In the genomic region with DNA sequence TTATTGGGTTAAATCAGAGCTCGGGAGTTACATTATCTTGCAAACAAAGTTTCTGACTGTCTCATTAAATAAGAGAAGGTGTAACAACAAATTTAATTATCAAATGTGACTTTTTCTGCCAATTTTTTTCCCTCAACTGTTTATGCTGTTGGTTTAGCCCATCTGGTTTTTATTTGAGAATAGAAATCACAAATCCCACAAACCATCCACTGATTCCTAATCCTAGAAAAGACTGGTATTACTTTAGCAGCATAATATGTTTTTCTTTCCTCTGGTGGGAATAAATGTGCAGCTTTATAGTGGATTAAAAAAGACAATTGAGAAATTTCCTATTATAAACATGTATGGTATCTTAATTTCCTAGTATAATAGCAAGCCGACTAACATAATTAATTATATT, we compare ENCODE assay signal across 22 cellular contexts.
"Had no signal": no experiment of that assay in that cellular context is flagged by ENCODE, and none has a peak within 500 bp of the region (broad histone marks: within the 10 kb centered on the region; RNA-seq: fewer than 3 reads in every experiment).

No MANE protein-coding gene starts in this region.

- H3K36me3 ChIP-seq: colonic mucosa, heart right ventricle, neutrophil, tibial nerve, upper lobe of right lung, vagina had no signal

- H3K4me1 ChIP-seq: tibial nerve, vagina had no signal

- H3K4me3 ChIP-seq: colonic mucosa, heart right ventricle, mucosa of descending colon, testis, tibial nerve, upper lobe of right lung, vagina had no signal

- H3K9me3 ChIP-seq: colonic mucosa, heart right ventricle, mucosa of descending colon, neutrophil, testis, tibial nerve, upper lobe of right lung, vagina had no signal

- ATAC-seq: esophagus mucosa; heart right ventricle; left lobe of liver; mucosa of descending colon; naive thymus-derived CD8-positive, alpha-beta T cell; sciatic nerve; stimulated activated naive B cell treated with anti-CD40 and anti-IgM and Interleukin-4, amounts not matched to agents 10 μg/mL and 1 μg/mL and 100 μg/mL, for 72 hours; stimulated activated naive CD8-positive, alpha-beta T cell treated with anti-CD3 and anti-CD28 coated beads, Interleukin-15, amount 100 ng/mL, for 72 hours; upper lobe of right lung had no signal

- H3K27me3 ChIP-seq: colonic mucosa, heart right ventricle, neutrophil, testis, tibial nerve, upper lobe of right lung, vagina had no signal

- H3K27ac ChIP-seq: colonic mucosa, heart right ventricle, neutrophil, testis, tibial nerve, upper lobe of right lung, vagina had no signal

- DNase-seq: colonic mucosa; effector CD4-positive, alpha-beta T cell; endodermal cell; foreskin melanocyte; heart right ventricle; hypothalamus; kidney glomerular epithelial cell; mammary epithelial cell; mucosa of descending colon; naive thymus-derived CD8-positive, alpha-beta T cell; stimulated activated CD4-positive, alpha-beta T cell treated with anti-CD3 and anti-CD28 coated beads, Interleukin-2, amount 100 ng/mL, for 24 hours; stimulated activated CD4-positive, alpha-beta T cell treated with anti-CD3 and anti-CD28 coated beads, Interleukin-4, amount 100 ng/mL, for 4 hours; stimulated activated naive B cell treated with anti-CD40 and anti-IgM and Interleukin-4, amounts not matched to agents 10 μg/mL and 1 μg/mL and 100 μg/mL, for 72 hours; stimulated activated naive CD8-positive, alpha-beta T cell treated with anti-CD3 and anti-CD28 coated beads, Interleukin-15, amount 100 ng/mL, for 72 hours; testis; upper lobe of right lung had no signal
